11 cellular contexts compared by ENCODE assay signal in the genomic region with DNA sequence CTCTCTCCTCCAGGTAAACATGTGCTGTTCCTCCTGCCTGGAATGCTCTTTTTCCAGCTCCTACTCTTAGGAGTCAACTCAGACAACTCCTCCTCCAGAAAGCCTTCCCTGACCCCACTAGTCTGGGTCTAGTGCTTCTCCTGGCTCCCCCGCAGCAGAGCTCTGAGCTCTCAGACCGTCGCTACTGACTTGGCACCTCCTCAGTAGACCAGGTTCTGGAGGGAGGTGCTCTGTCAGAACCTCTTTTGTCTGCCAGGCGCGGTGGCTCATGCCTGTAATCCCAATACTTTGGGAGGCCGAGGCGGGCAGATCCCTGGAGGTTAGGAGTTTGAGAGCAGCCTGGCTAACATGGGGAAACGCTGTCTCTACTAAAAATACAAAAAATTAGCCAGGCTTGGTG. TPM values are rescaled to one million over a fixed set of nuclear protein-coding genes. Genes with fewer than 3 reads are reported as not detected.
A peak's percentile ranks its signal among the peaks of the same experiment; 100 is the strongest.
DNase-seq lines count a peak whose midpoint lies in the region; ATAC-seq and TF ChIP-seq lines count a peak whose summit lies in the region.
"Had no signal": no experiment of that assay in that cellular context is flagged by ENCODE, and none has a peak within 500 bp of the region (broad histone marks: within the 10 kb centered on the region; RNA-seq: fewer than 3 reads in every experiment).

No MANE protein-coding gene starts in this region.

- no peak for TF ChIP-seq EP300 in gastroesophageal sphincter (IDR thresholded peaks at IDR 0.05)

- no peak for TF ChIP-seq POLR2A in gastroesophageal sphincter (IDR thresholded peaks at IDR 0.05)
- no peak for TF ChIP-seq POLR2A in gastrocnemius medialis (IDR thresholded peaks at IDR 0.05)

- H3K9me3 ChIP-seq in T-helper 17 cell (ENCODE audit: control insufficient read depth, low read length, poor library complexity, severe bottlenecking) (no peaks in the 10 kb centered on the region), gastroesophageal sphincter (no peaks in the 10 kb centered on the region), gastrocnemius medialis (no peaks in the 10 kb centered on the region)

- in situ Hi-C loops in gastrocnemius medialis (cut with MboI; ENCODE audit: low sequenced_read_pairs in 4 of 4) = no loop called here

- H3K27ac ChIP-seq in gastroesophageal sphincter = peak overlapping the region in 3 of 4 donors; percentile 33 to 97 (median 97)
- H3K27ac ChIP-seq in gastrocnemius medialis = peak overlapping the region in 3 of 4 donors; percentile 32 to 98 (median 47)
- H3K27ac ChIP-seq: VCaP had no signal

- peaks cover 0 to 55% of the 10 kb centered on the region in 2 donors for H3K36me3 ChIP-seq in gastroesophageal sphincter
- H3K36me3 ChIP-seq in gastrocnemius medialis = peaks cover 0 to 31% of the 10 kb centered on the region in 2 donors

- DNase-seq in GM10266 (ENCODE audit: extremely low spot score) (peak; percentile 2), T-helper 17 cell (no peak), gastrocnemius medialis (no peak), GOT3 (lab: John Stamatoyannopoulos, UW) (no peak), islet precursor cell (no peak)
- DNase-seq: activated effector memory CD4-positive, alpha-beta T cell treated with anti-CD3 and anti-CD28 coated beads, Interleukin-2, amount 50 U/mL, for 16 hours; midbrain; PC-3 had no signal

- intact Hi-C loops in gastrocnemius medialis (cut with DNase I; ENCODE audit: low total_unique reads) = no loop called here

- peaks cover 3% of the 10 kb centered on the region for H3K36me3 Mint-ChIP-seq in T-helper 17 cell (ENCODE audit: low read depth)

- 100% methylated on average over 2 of the region's 8 CpGs; no CpG with 5 or more reads in 1 of the 2 donors for WGBS in gastroesophageal sphincter (ENCODE audit: low coverage in 1 of 2), 2 donors

- no peaks in the 10 kb centered on the region for H3K27me3 Mint-ChIP-seq in T-helper 17 cell

- no peak for TF ChIP-seq CTCF in GM10266 (IDR thresholded peaks at IDR 0.05; ENCODE audit: control insufficient read depth, insufficient read depth, low read depth, missing control alignments)
- TF ChIP-seq CTCF in gastroesophageal sphincter (IDR thresholded peaks at IDR 0.05) = no peak
- TF ChIP-seq CTCF in gastrocnemius medialis (IDR thresholded peaks at IDR 0.05 in 4 of 5, conservative IDR thresholded peaks at IDR 0.05 in 1 of 5) = no peak

- peaks cover 50% of the 10 kb centered on the region for H3K4me1 Mint-ChIP-seq in T-helper 17 cell

- H3K4me1 ChIP-seq in gastroesophageal sphincter = peaks cover 0 to 86% (median 39%) of the 10 kb centered on the region in 3 donors
- peaks cover 38 to 40% of the 10 kb centered on the region in 2 donors for H3K4me1 ChIP-seq in gastrocnemius medialis

- peak overlapping the region; percentile 78 for H3K27ac Mint-ChIP-seq in T-helper 17 cell

- ATAC-seq in T-helper 17 cell (no peak), gastroesophageal sphincter (no peak), gastrocnemius medialis (no peak), HG03460 (IDR thresholded peaks at IDR 0.05; ENCODE audit: unreplicated experiment) (no peak)
- ATAC-seq: PC-3 had no signal

- no peaks in the 10 kb centered on the region for H3K27me3 ChIP-seq in gastroesophageal sphincter
- no peaks in the 10 kb centered on the region for H3K27me3 ChIP-seq in gastrocnemius medialis

- H3K4me3 ChIP-seq in gastroesophageal sphincter (no peak overlapping the region), gastrocnemius medialis (peak overlapping the region in 1 of 4 donors; percentile 96)

- peak overlapping the region; percentile 50 for H3K4me3 Mint-ChIP-seq in T-helper 17 cell

RNA-seq across cellular contexts. Expression of gene LRRC8A, which starts 3.4 kb away (rescaled TPM):
- 10 to 100 TPM; 28.9 to 30.3 TPM for total RNA-seq in T-helper 17 cell
- 10 to 100 TPM; 38.1 to 95.1 (median 49.9) TPM for total RNA-seq in gastroesophageal sphincter
- 10 to 100 TPM; 24.4 to 28.4 (median 27.0) TPM for total RNA-seq in gastrocnemius medialis

RNA-seq across cellular contexts. Expression of gene KYAT1, which starts 3.6 kb away (rescaled TPM):
- total RNA-seq in T-helper 17 cell (1 to 10 TPM; 4.8 to 5.7 TPM), gastroesophageal sphincter (1 to 10 TPM; 3.4 to 7.9 (median 4.8) TPM), gastrocnemius medialis (1 to 10 TPM; 4.7 to 7.4 (median 5.8) TPM)

RNA-seq across cellular contexts. Expression of gene PHYHD1, which starts 35.4 kb away (rescaled TPM):
- total RNA-seq in T-helper 17 cell (under 1 TPM in 1 of 2 donors, not detected in 1; 0.45 TPM), gastroesophageal sphincter (10 to 100 TPM in 3 of 4 donors, 1 to 10 TPM in 1; 9.6 to 27.1 (median 25.4) TPM), gastrocnemius medialis (10 to 100 TPM in 3 of 4 donors, 1 to 10 TPM in 1; 9.5 to 39.3 (median 30.3) TPM)

RNA-seq across cellular contexts. Expression of gene SPOUT1, which starts 55.8 kb away (rescaled TPM):
- total RNA-seq in T-helper 17 cell = 10 to 100 TPM; 33.7 to 48.1 TPM
- 10 to 100 TPM in 3 of 4 donors, 1 to 10 TPM in 1; 9.6 to 26.0 (median 21.1) TPM for total RNA-seq in gastroesophageal sphincter
- total RNA-seq in gastrocnemius medialis = 10 to 100 TPM; 10.7 to 29.3 (median 14.9) TPM

Comparison
In these comparisons a context has a peak if more than half of its experiments do, and no peak if none do; other contexts are left out.
1. RNA of gene PHYHD1, which starts 35.4 kb away (total RNA-seq): 9.5 to 39.3 TPM in gastrocnemius medialis and 9.6 to 27.1 TPM in gastroesophageal sphincter; 0.45 TPM in T-helper 17 cell; every median in the first group is over 4 times any median in the second.